12 cellular contexts compared by ENCODE assay signal in genomic region chr11:94142308-94143277, GRCh38. TPM values are rescaled to one million over a fixed set of nuclear protein-coding genes. Genes with fewer than 3 reads are reported as not detected.
A peak's percentile ranks its signal among the peaks of the same experiment; 100 is the strongest.
DNase-seq lines count a peak whose midpoint lies in the region; ATAC-seq, FAIRE-seq and TF ChIP-seq lines count a peak whose summit lies in the region.
"Had no signal": no experiment of that assay in that cellular context is flagged by ENCODE, and none has a peak within 500 bp of the region (broad histone marks: within the 10 kb centered on the region; RNA-seq: fewer than 3 reads in every experiment).

No MANE protein-coding gene starts in this region.

- no peak overlapping the region for H3K23ac ChIP-seq in trophoblast cell (ENCODE audit: low read length)

- H3K4me1 Mint-ChIP-seq in Calu3 (ENCODE audit: low read depth, unreplicated experiment) = peaks cover 26% of the 10 kb centered on the region

- FAIRE-seq in GM19239 (lab: Jason Lieb, UNC) = peak; percentile 26

- H2AFZ ChIP-seq in trophoblast cell (ENCODE audit: insufficient read depth, low read length, poor library complexity) = no peak overlapping the region

- no peak overlapping the region for H2BK12ac ChIP-seq in trophoblast cell (ENCODE audit: low read length)

- no peak overlapping the region for H3K4ac ChIP-seq in trophoblast cell (ENCODE audit: low read depth, low read length)

- no peak overlapping the region for H4K12ac ChIP-seq in trophoblast cell (ENCODE audit: low read depth, low read length)

- H3K9ac ChIP-seq in trophoblast cell (ENCODE audit: low read length) = no peak overlapping the region

- DNase-seq in GM19239 (ENCODE audit: insufficient read length, low spot score) (no peak), NCI-H345 treated with DMSO at 0.1 percent for 48 hours (lab: John Stamatoyannopoulos, UW; ENCODE audit: unreplicated experiment) (peak; percentile 88), epithelial cell of prostate (ENCODE audit: low read depth, low spot score) (no peak), trophoblast cell (no peak), Calu3 (no peak), NCI-H2029 treated with DMSO at 0.1 percent for 48 hours (lab: John Stamatoyannopoulos, UW) (no peak), AG20443 (ENCODE audit: low spot score) (no peak)
- DNase-seq: CD8-positive, alpha-beta memory T cell; immature natural killer cell; NCI-H146; upper lobe of left lung had no signal

- H3K79me2 ChIP-seq in trophoblast cell (ENCODE audit: control insufficient read depth, insufficient read depth, low read length, poor library complexity) = no peaks in the 10 kb centered on the region

- no peak overlapping the region for H4K8ac ChIP-seq in trophoblast cell (ENCODE audit: low read depth, low read length)

- intact Hi-C loops in Calu3 (cut with micrococcal nuclease; ENCODE audit: unreplicated experiment) = no loop called here

- H3K9me3 Mint-ChIP-seq in Calu3 (ENCODE audit: low read depth, unreplicated experiment) = no peaks in the 10 kb centered on the region
- H3K9me3 Mint-ChIP-seq: CD8-positive, alpha-beta memory T cell; immature natural killer cell had no signal

- WGBS in trophoblast cell (ENCODE audit: extremely low coverage, insufficient coverage, insufficient read length) = no CpG with 5 or more reads among the region's 7 CpGs

- H3K27me3 ChIP-seq in trophoblast cell (ENCODE audit: insufficient read depth, low read length) = no peaks in the 10 kb centered on the region
- H3K27me3 ChIP-seq: upper lobe of left lung had no signal

- H3K27me3 Mint-ChIP-seq in Calu3 (ENCODE audit: unreplicated experiment) = no peaks in the 10 kb centered on the region
- H3K27me3 Mint-ChIP-seq: CD8-positive, alpha-beta memory T cell had no signal

- no peak for TF ChIP-seq CTCF in Calu3 (IDR thresholded peaks at IDR 0.05; ENCODE audit: unreplicated experiment)

- no peak overlapping the region for H4K91ac ChIP-seq in trophoblast cell (ENCODE audit: low read depth, low read length)

- no peak for ATAC-seq in HG03457 (IDR thresholded peaks at IDR 0.05; ENCODE audit: unreplicated experiment)

- H2BK120ac ChIP-seq in trophoblast cell (ENCODE audit: insufficient read depth, low read length, poor library complexity) = no peak overlapping the region

- H3K9me3 ChIP-seq in trophoblast cell (ENCODE audit: insufficient read depth, low read depth, low read length) = no peaks in the 10 kb centered on the region
- H3K9me3 ChIP-seq: upper lobe of left lung had no signal

- no peak overlapping the region for H3K27ac Mint-ChIP-seq in Calu3 (ENCODE audit: unreplicated experiment)

- H3K36me3 ChIP-seq in trophoblast cell (ENCODE audit: control insufficient read depth in 1 of 2, insufficient read depth in 2 of 2, low read length in 2 of 2) = no peaks in the 10 kb centered on the region
- H3K36me3 ChIP-seq: upper lobe of left lung had no signal

- H3K4me1 ChIP-seq in trophoblast cell (ENCODE audit: control insufficient read depth in 1 of 2, insufficient read depth in 2 of 2, low read length in 2 of 2) = peaks cover 17 to 21% of the 10 kb centered on the region in 2 experiments

- CTCF ChIA-PET in Calu3 (lab: Charles Lee) = no interaction called here

- no peak overlapping the region for H3K18ac ChIP-seq in trophoblast cell (ENCODE audit: low read length)

- H3K4me2 ChIP-seq in trophoblast cell (ENCODE audit: low read length) = peak overlapping the region; percentile 46

- H3K14ac ChIP-seq in trophoblast cell (ENCODE audit: low read length) = no peak overlapping the region

- no peak overlapping the region for H3K4me3 Mint-ChIP-seq in Calu3 (ENCODE audit: low read depth, unreplicated experiment)
- H3K4me3 Mint-ChIP-seq: immature natural killer cell had no signal

- no peaks in the 10 kb centered on the region for H3K79me1 ChIP-seq in trophoblast cell (ENCODE audit: low read length)

- H2AK5ac ChIP-seq in trophoblast cell (ENCODE audit: low read length) = no peak overlapping the region

- no peak overlapping the region for H3K4me3 ChIP-seq in trophoblast cell (ENCODE audit: low read depth, low read length)
- H3K4me3 ChIP-seq: upper lobe of left lung had no signal

- no TSS peak for BruUV-seq in Calu3 (replicated peaks; lab: Mats Ljungman, UMichigan)

- peak overlapping the region; percentile 54 for H3K27ac ChIP-seq in epithelial cell of prostate
- H3K27ac ChIP-seq in trophoblast cell (ENCODE audit: low read depth, low read length) = peak overlapping the region; percentile 30

- H2BK5ac ChIP-seq in trophoblast cell (ENCODE audit: low read depth, low read length, poor library complexity) = no peak overlapping the region

- no peaks in the 10 kb centered on the region for H3K36me3 Mint-ChIP-seq in Calu3 (ENCODE audit: insufficient read depth, unreplicated experiment)

RNA-seq across cellular contexts. Expression of gene PANX1, which starts 14.0 kb away (rescaled TPM):
- 15.7 and 16.4 TPM in 2 replicates for polyA plus RNA-seq in trophoblast cell (2013)
- 18.6 and 20.2 TPM in 2 replicates for total RNA-seq in Calu3 (2022)
